In genomic region chr17:58679263-58680037, GRCh38 we compare ENCODE assay signal across 9 cellular contexts. TPM values are rescaled to one million over a fixed set of nuclear protein-coding genes. Genes with fewer than 3 reads are reported as not detected.
DNase-seq lines count a peak whose midpoint lies in the region; ATAC-seq and TF ChIP-seq lines count a peak whose summit lies in the region.
"Had no signal": no experiment of that assay in that cellular context is flagged by ENCODE, and none has a peak within 500 bp of the region (broad histone marks: within the 10 kb centered on the region; RNA-seq: fewer than 3 reads in every experiment).

No MANE protein-coding gene starts in this region.

- H3K9me3 ChIP-seq in Caco-2 (no peaks in the 10 kb centered on the region), left ventricle myocardium inferior (replicated peaks) (no peaks in the 10 kb centered on the region)

- H3K4me3 ChIP-seq in Caco-2 (ENCODE audit: low read depth, low read length) (no peak overlapping the region), left ventricle myocardium inferior (peak overlapping the region; percentile 37)

- H3K36me3 ChIP-seq in Caco-2 (ENCODE audit: control insufficient read depth, insufficient read depth, low read length) (no peaks in the 10 kb centered on the region), left ventricle myocardium inferior (no peaks in the 10 kb centered on the region)

- POLR2A ChIA-PET in Caco-2 (lab: Charles Lee), result interaction anchor here (0.6 to 1.9 kb wide), 4 partner anchors 20 to 940 kb away, joined by 3 to 13 read pairs (median 8); no protein-coding TSS in a partner anchor
- POLR2A ChIA-PET in HEK293T (lab: Yijun Ruan, JAX), result interaction anchor here (0.7 to 3.4 kb wide), 16 partner anchors 10 to 329 kb away, joined by 3 to 30 read pairs (median 6); partner anchors contain the start of genes RAD51C and TEX14

- no peaks in the 10 kb centered on the region for H3K27me3 Mint-ChIP-seq in Caco-2 (ENCODE audit: insufficient read depth, unreplicated experiment)
- H3K27me3 Mint-ChIP-seq: T-cell had no signal

- TSS peak; percentile 100 for BruUV-seq in Caco-2 (replicated peaks; lab: Mats Ljungman, UMichigan)

- TF ChIP-seq CTCF in Caco-2 (IDR thresholded peaks at IDR 0.05; ENCODE audit: insufficient read depth in 1 of 2, low read depth in 1 of 2, low read length in 1 of 2, severe bottlenecking in 1 of 2, unreplicated experiment in 1 of 2) (no peak), left ventricle myocardium inferior (IDR thresholded peaks at IDR 0.05; ENCODE audit: borderline replicate concordance) (no peak)

- 0 out of 2 replicates have a peak, but pooled peaks have one; percentile 19 for TF ChIP-seq POLR2A in Raji (IDR thresholded peaks at IDR 0.05; ENCODE audit: insufficient read depth, low read depth, low read length)

- peaks cover 13% of the 10 kb centered on the region for H3K4me1 Mint-ChIP-seq in Caco-2 (ENCODE audit: low read depth, unreplicated experiment)
- H3K4me1 Mint-ChIP-seq: T-cell had no signal

- H3K36me3 Mint-ChIP-seq in Caco-2 (ENCODE audit: insufficient read depth, unreplicated experiment), result peaks cover 10% of the 10 kb centered on the region
- H3K36me3 Mint-ChIP-seq: T-cell had no signal

- peak overlapping the region; percentile 28 for H3K27ac ChIP-seq in left ventricle myocardium inferior (replicated peaks)

- intact Hi-C loops in Caco-2 (cut with micrococcal nuclease; ENCODE audit: unreplicated experiment) (loop anchor here (1.0 to 10.0 kb wide), 4 partner anchors 8 to 161 kb away; no protein-coding TSS in a partner anchor), left ventricle myocardium inferior (cut with micrococcal nuclease) (no loop called here)

- peak; percentile 72 to 78 for DNase-seq in Caco-2
- DNase-seq in HEK293T (ENCODE audit: extremely low spot score), result peak; percentile 71
- no peak for DNase-seq in left ventricle myocardium inferior
- no peak for DNase-seq in AML-193 (lab: John Stamatoyannopoulos, UW)
- DNase-seq in activated T-cell treated with anti-CD3 and anti-CD28 coated beads, Interleukin-2, amount 50 U/mL, for 1 hour, result no peak
- no peak for DNase-seq in 8988T
- DNase-seq: T-cell had no signal

- no peak for ATAC-seq in GM19324 (IDR thresholded peaks at IDR 0.05; ENCODE audit: low FRiP score, unreplicated experiment)
- ATAC-seq: T-cell had no signal

- H3K4me3 Mint-ChIP-seq in Caco-2 (ENCODE audit: unreplicated experiment), result peak overlapping the region; percentile 49
- H3K4me3 Mint-ChIP-seq: T-cell had no signal

- no peaks in the 10 kb centered on the region for H3K9me3 Mint-ChIP-seq in Caco-2 (ENCODE audit: unreplicated experiment)
- H3K9me3 Mint-ChIP-seq: T-cell had no signal

- H3K27ac Mint-ChIP-seq in Caco-2 (ENCODE audit: unreplicated experiment), result peak overlapping the region; percentile 97
- H3K27ac Mint-ChIP-seq: T-cell had no signal

- H3K27me3 ChIP-seq in Caco-2 (replicated peaks; ENCODE audit: control insufficient read depth, insufficient read depth, low read length) (no peaks in the 10 kb centered on the region), left ventricle myocardium inferior (ENCODE audit: low read depth) (no peaks in the 10 kb centered on the region)

- CTCF ChIA-PET in Caco-2 (lab: Charles Lee), result no interaction called here
- CTCF ChIA-PET in HEK293T (lab: Yijun Ruan, JAX), result no interaction called here

- peaks cover 4% of the 10 kb centered on the region; the same call in 1 of the 2 replicates for H3K4me1 ChIP-seq in Caco-2
- H3K4me1 ChIP-seq in left ventricle myocardium inferior, result no peaks in the 10 kb centered on the region

TF ChIP-seq in HEK293T, 16 proteins besides CTCF, POLR2A, EP300 and RAD21:
- peak; percentile 78 for TF ChIP-seq FOXM1 (IDR thresholded peaks at IDR 0.05; ENCODE audit: borderline replicate concordance)
- peak; percentile 99 for TF ChIP-seq NFRKB (IDR thresholded peaks at IDR 0.05)
- TF ChIP-seq LEF1 (IDR thresholded peaks at IDR 0.05; ENCODE audit: borderline replicate concordance), result no peak; the same call in 1 of the 2 replicates
- TF ChIP-seq CTBP1 (IDR thresholded peaks at IDR 0.05; ENCODE audit: borderline replicate concordance), result peak; percentile 92
- peak; percentile 97 for TF ChIP-seq L3MBTL2 (conservative IDR thresholded peaks at IDR 0.05)
- TF ChIP-seq SUZ12 (IDR thresholded peaks at IDR 0.05), result peak; percentile 66
- 0 out of 2 replicates have a peak, but pooled peaks have one; percentile 36 for TF ChIP-seq SP1 (IDR thresholded peaks at IDR 0.05)
- peak; percentile 95 for TF ChIP-seq ZNF384 (IDR thresholded peaks at IDR 0.05)
- TF ChIP-seq FOXA1 (IDR thresholded peaks at IDR 0.05), result 0 out of 2 replicates have a peak, but pooled peaks have one; percentile 4
- TF ChIP-seq, protein P1, sequence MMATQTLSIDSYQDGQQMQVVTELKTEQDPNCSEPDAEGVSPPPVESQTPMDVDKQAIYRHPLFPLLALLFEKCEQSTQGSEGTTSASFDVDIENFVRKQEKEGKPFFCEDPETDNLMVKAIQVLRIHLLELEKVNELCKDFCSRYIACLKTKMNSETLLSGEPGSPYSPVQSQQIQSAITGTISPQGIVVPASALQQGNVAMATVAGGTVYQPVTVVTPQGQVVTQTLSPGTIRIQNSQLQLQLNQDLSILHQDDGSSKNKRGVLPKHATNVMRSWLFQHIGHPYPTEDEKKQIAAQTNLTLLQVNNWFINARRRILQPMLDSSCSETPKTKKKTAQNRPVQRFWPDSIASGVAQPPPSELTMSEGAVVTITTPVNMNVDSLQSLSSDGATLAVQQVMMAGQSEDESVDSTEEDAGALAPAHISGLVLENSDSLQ (IDR thresholded peaks at IDR 0.05), result peak; percentile 90
- peak; percentile 87 for TF ChIP-seq BHLHE40 (IDR thresholded peaks at IDR 0.05; ENCODE audit: borderline replicate concordance)
- TF ChIP-seq ARNT (IDR thresholded peaks at IDR 0.05), result peak; percentile 94
- peak; percentile 99 for TF ChIP-seq FOXK2 (IDR thresholded peaks at IDR 0.05)
- TF ChIP-seq TARDBP (IDR thresholded peaks at IDR 0.05), result peak; percentile 84; the same call in 1 of the 2 replicates
- no peak for TF ChIP-seq HDGF (IDR thresholded peaks at IDR 0.05; ENCODE audit: borderline replicate concordance)
- TF ChIP-seq ELF4 (IDR thresholded peaks at IDR 0.05), result peak; percentile 100

RNA-seq across cellular contexts. Expression of gene TEX14, which starts 12.4 kb away (rescaled TPM):
- 0.30 and 0.54 TPM in 2 replicates for total RNA-seq in Caco-2 (2022)
- 0.19 TPM for total RNA-seq in left ventricle myocardium inferior

RNA-seq across cellular contexts. Expression of gene RAD51C, which starts 13.0 kb away (rescaled TPM):
- total RNA-seq in Caco-2 (2022), result 59.0 and 61.2 TPM in 2 replicates
- 37.6 TPM for total RNA-seq in left ventricle myocardium inferior

Comparison
In these comparisons a context has a peak if more than half of its experiments do, and no peak if none do; other contexts are left out.
1. DNase-seq: peak in Caco-2 (2 of 2) and HEK293T (single experiment); none in left ventricle myocardium inferior (single experiment), AML-193 (0 of 2), activated T-cell treated with anti-CD3 and anti-CD28 coated beads, Interleukin-2, amount 50 U/mL, for 1 hour (single experiment) and 8988T (single experiment).